Comparison of ENCODE assay signal across 8 cellular contexts in genomic region chr7:153193144-153193595, GRCh38.
DNase-seq lines count a peak whose midpoint lies in the region; ATAC-seq and TF ChIP-seq lines count a peak whose summit lies in the region.

No MANE protein-coding gene starts in this region.

- no peaks in the 10 kb centered on the region for H3K9me2 ChIP-seq in neural cell (ENCODE audit: insufficient read depth, low read length)

- H4K20me1 ChIP-seq in mammary epithelial cell (ENCODE audit: insufficient read depth, low read length) = no peaks in the 10 kb centered on the region
- no peaks in the 10 kb centered on the region for H4K20me1 ChIP-seq in neural cell (ENCODE audit: insufficient read depth)

- H3K36me3 ChIP-seq in mammary epithelial cell (ENCODE audit: insufficient read depth, low read length) (no peaks in the 10 kb centered on the region), neural cell (ENCODE audit: insufficient read depth, low read length) (no peaks in the 10 kb centered on the region)

- no TSS peak for BruUV-seq in mammary epithelial cell (replicated peaks; lab: Mats Ljungman, UMichigan)

- TF ChIP-seq CTCF in LNCaP clone FGC (IDR thresholded peaks at IDR 0.05; ENCODE audit: control insufficient read depth, extremely low read depth, insufficient read depth) = peak; percentile 97
- TF ChIP-seq CTCF in mammary epithelial cell (conservative IDR thresholded peaks at IDR 0.05 in 1 of 2, IDR thresholded peaks at IDR 0.05 in 1 of 2; ENCODE audit: extremely low read depth in 1 of 2, insufficient read depth in 1 of 2, low read depth in 1 of 2, low read length in 2 of 2) = peak; percentile 14 to 43
- peak; percentile 71 for TF ChIP-seq CTCF in neural cell (IDR thresholded peaks at IDR 0.05; ENCODE audit: poor library complexity, severe bottlenecking)

- H2AFZ ChIP-seq in mammary epithelial cell (ENCODE audit: low read depth, low read length) (no peak overlapping the region), neural cell (ENCODE audit: low read depth, low read length) (no peak overlapping the region)

- H3K27me3 ChIP-seq in mammary epithelial cell (ENCODE audit: insufficient read depth, low read length) = no peaks in the 10 kb centered on the region
- no peaks in the 10 kb centered on the region for H3K27me3 ChIP-seq in neural cell (ENCODE audit: insufficient read depth, low read depth, low read length)

- H3K4me2 ChIP-seq in mammary epithelial cell (ENCODE audit: insufficient read depth, low read depth, low read length) = no peak overlapping the region
- no peak overlapping the region for H3K4me2 ChIP-seq in neural cell (ENCODE audit: low read length)

- in situ Hi-C loops in mammary epithelial cell (cut with MboI; ENCODE audit: low sequenced_read_pairs in 2 of 2) = no loop called here

- H3K79me2 ChIP-seq in mammary epithelial cell (ENCODE audit: insufficient read depth, low read length) (no peaks in the 10 kb centered on the region), neural cell (replicated peaks; ENCODE audit: insufficient read depth, low read length) (no peaks in the 10 kb centered on the region)

- H3F3A ChIP-seq in neural cell (ENCODE audit: insufficient read depth, low read length, poor library complexity, severe bottlenecking) = no peaks in the 10 kb centered on the region

- no peaks in the 10 kb centered on the region for H3K9me3 Mint-ChIP-seq in activated naive CD4-positive, alpha-beta T cell treated with anti-CD3 and anti-CD28 coated beads for 36 hours

- H3K9me3 ChIP-seq in mammary epithelial cell (replicated peaks; ENCODE audit: insufficient read depth, low read length) = no peaks in the 10 kb centered on the region
- H3K9me3 ChIP-seq in neural cell (ENCODE audit: low read length) = no peaks in the 10 kb centered on the region

- H3K4me3 ChIP-seq in LNCaP clone FGC (ENCODE audit: low read depth, low read length) (no peak overlapping the region), mammary epithelial cell (replicated peaks in 1 of 3; ENCODE audit: insufficient read depth in 1 of 3, low read depth in 2 of 3, low read length in 3 of 3) (no peak overlapping the region), neural cell (ENCODE audit: low read length) (no peak overlapping the region)

- TF ChIP-seq RAD21 in neural cell (conservative IDR thresholded peaks at IDR 0.05) = peak; percentile 73

- no peak overlapping the region for H3K9ac ChIP-seq in mammary epithelial cell (ENCODE audit: insufficient read depth, low read length)
- H3K9ac ChIP-seq in neural cell (ENCODE audit: low read length) = no peak overlapping the region

- no peaks in the 10 kb centered on the region for H3K4me1 ChIP-seq in mammary epithelial cell (ENCODE audit: insufficient read depth, low read length)

- H3K27me3 Mint-ChIP-seq in activated naive CD4-positive, alpha-beta T cell treated with anti-CD3 and anti-CD28 coated beads for 36 hours (ENCODE audit: low read depth) = peaks cover 3% of the 10 kb centered on the region

- CTCF ChIA-PET in activated naive CD4-positive, alpha-beta T cell treated with anti-CD3 and anti-CD28 coated beads for 36 hours (lab: Charles Lee) = interaction anchor here (0.6 kb wide), 1 partner anchor 196 kb away, joined by 4 read pairs; no protein-coding TSS in a partner anchor
- CTCF ChIA-PET in mammary epithelial cell (lab: Charles Lee; ENCODE audit: low non-redundant PET) = interaction anchor here (0.6 kb wide), 2 partner anchors 148 to 204 kb away, joined by 3 to 5 read pairs; no protein-coding TSS in a partner anchor

- intact Hi-C loops in activated naive CD4-positive, alpha-beta T cell treated with anti-CD3 and anti-CD28 coated beads for 36 hours (cut with micrococcal nuclease) = no loop called here
- intact Hi-C loops in mammary epithelial cell (cut with micrococcal nuclease) = no loop called here

- H3K4me3 Mint-ChIP-seq in activated naive CD4-positive, alpha-beta T cell treated with anti-CD3 and anti-CD28 coated beads for 36 hours = no peak overlapping the region

- DNase-seq in activated naive CD4-positive, alpha-beta T cell treated with anti-CD3 and anti-CD28 coated beads for 36 hours = peak; percentile 17
- no peak for DNase-seq in activated naive CD4-positive, alpha-beta T cell treated with Interleukin-2 at 50 U/mL for 16 hours
- no peak for DNase-seq in LNCaP clone FGC (ENCODE audit: low read depth)
- no peak for DNase-seq in mammary epithelial cell
- DNase-seq in stimulated activated CD4-positive, alpha-beta T cell treated with anti-CD3 and anti-CD28 coated beads, Interleukin-12 subunit alpha, Interleukin-12 subunit beta, amount 100 ng/mL, for 4 hours = no peak

- TF ChIP-seq EP300 in neural cell (conservative IDR thresholded peaks at IDR 0.05; ENCODE audit: poor library complexity, severe bottlenecking) = no peak

- no peak overlapping the region for H3K27ac ChIP-seq in mammary epithelial cell (ENCODE audit: insufficient read depth, low read depth, low read length)
- H3K27ac ChIP-seq in neural cell (ENCODE audit: low read length) = no peak overlapping the region

- no peak for ATAC-seq in HG03097 (IDR thresholded peaks at IDR 0.05; ENCODE audit: low FRiP score, unreplicated experiment)
- ATAC-seq in GM19395 (IDR thresholded peaks at IDR 0.05; ENCODE audit: unreplicated experiment) = no peak

- H3K27ac Mint-ChIP-seq in activated naive CD4-positive, alpha-beta T cell treated with anti-CD3 and anti-CD28 coated beads for 36 hours = no peak overlapping the region

- dilution Hi-C loops in mammary epithelial cell (cut with HindIII; ENCODE audit: low sequenced_read_pairs) = no loop called here

- WGBS in mammary epithelial cell (ENCODE audit: low coverage, missing lambda C conversion rate) = 7% methylated on average over 5 of the region's 12 CpGs

- H3K36me3 Mint-ChIP-seq in activated naive CD4-positive, alpha-beta T cell treated with anti-CD3 and anti-CD28 coated beads for 36 hours (ENCODE audit: low read depth) = no peaks in the 10 kb centered on the region

- no peaks in the 10 kb centered on the region for H3K4me1 Mint-ChIP-seq in activated naive CD4-positive, alpha-beta T cell treated with anti-CD3 and anti-CD28 coated beads for 36 hours (ENCODE audit: low read depth)

TF ChIP-seq in neural cell, 6 proteins besides CTCF, POLR2A, EP300 and RAD21:
- peak; percentile 75 for TF ChIP-seq SMC3 (conservative IDR thresholded peaks at IDR 0.05; ENCODE audit: poor library complexity)
- no peak for TF ChIP-seq MXI1 (conservative IDR thresholded peaks at IDR 0.05; ENCODE audit: poor library complexity, severe bottlenecking)
- no peak for TF ChIP-seq EZH2 (IDR thresholded peaks at IDR 0.05; ENCODE audit: borderline replicate concordance, insufficient read depth, low read length, poor library complexity, severe bottlenecking)
- TF ChIP-seq REST (IDR thresholded peaks at IDR 0.05; ENCODE audit: borderline replicate concordance) = no peak
- no peak for TF ChIP-seq TAF1 (IDR thresholded peaks at IDR 0.05; ENCODE audit: low read depth)
- no peak for TF ChIP-seq POLR2AphosphoS5 (IDR thresholded peaks at IDR 0.05)

Comparison
In these comparisons a context has a peak if more than half of its experiments do, and no peak if none do; other contexts are left out.
1. CTCF ChIP-seq: peak in every context shown above with its lines; median percentile 97 in LNCaP clone FGC; 71 in neural cell; 28 in mammary epithelial cell.